Comparison of ENCODE assay signal across 1 cellular context in genomic region chr12:132523576-132524331, GRCh38.
TF ChIP-seq lines count a peak whose summit lies in the region.

No MANE protein-coding gene starts in this region.

TF ChIP-seq in HEK293, 187 proteins besides CTCF, POLR2A, EP300 and RAD21 (continued from another document):
- TF ChIP-seq ZNF626 (tag by site-specific recombination; IDR thresholded peaks at IDR 0.05) (no peak), REPIN1 (tag by site-specific recombination; IDR thresholded peaks at IDR 0.05; ENCODE audit: low read depth) (no peak), ZBTB7A (tag by site-specific recombination; IDR thresholded peaks at IDR 0.05; ENCODE audit: low read depth) (no peak), ZNF2 (tag by site-specific recombination; IDR thresholded peaks at IDR 0.05) (peak; percentile 91), HIC1 (tag by site-specific recombination; IDR thresholded peaks at IDR 0.05) (peak; percentile 70), ZIC2 (tag by site-specific recombination; IDR thresholded peaks at IDR 0.05) (peak; percentile 92), ZNF157 (tag by site-specific recombination; IDR thresholded peaks at IDR 0.05) (no peak), KLF1 (tag by site-specific recombination; IDR thresholded peaks at IDR 0.05) (0 out of 2 replicates have a peak, but pooled peaks have one; percentile 9), ZNF560 (tag by site-specific recombination; IDR thresholded peaks at IDR 0.05; ENCODE audit: borderline replicate concordance) (no peak), INSM2 (tag by site-specific recombination; IDR thresholded peaks at IDR 0.05) (no peak), ZNF133 (tag by site-specific recombination; IDR thresholded peaks at IDR 0.05) (no peak), ZNF223 (tag by site-specific recombination; IDR thresholded peaks at IDR 0.05) (no peak), GLIS2 (tag by site-specific recombination; IDR thresholded peaks at IDR 0.05) (peak; percentile 17; the same call in 1 of the 2 replicates)
